ENCODE assay signal across 16 cellular contexts in genomic region chr16:87150359-87151280, GRCh38.
A peak's percentile ranks its signal among the peaks of the same experiment; 100 is the strongest.
DNase-seq lines count a peak whose midpoint lies in the region; ATAC-seq and TF ChIP-seq lines count a peak whose summit lies in the region.
"Had no signal": no experiment of that assay in that cellular context is flagged by ENCODE, and none has a peak within 500 bp of the region (broad histone marks: within the 10 kb centered on the region; RNA-seq: fewer than 3 reads in every experiment).

No MANE protein-coding gene starts in this region.

- WGBS in endodermal cell (ENCODE audit: insufficient coverage in 1 of 2, insufficient read length in 1 of 2), 2 experiments: 71 to 75% methylated on average over 16 to 18 of the region's 18 CpGs

- no TSS peak for BruUV-seq in OCI-LY7 (replicated peaks; lab: Mats Ljungman, UMichigan)

- DNase-seq in HEK293T (ENCODE audit: extremely low spot score): peak; percentile 51
- peak; percentile 3 for DNase-seq in astrocyte of the hippocampus (ENCODE audit: low read depth, low spot score)
- no peak for DNase-seq in endodermal cell
- DNase-seq in osteoblast (ENCODE audit: insufficient read length, low spot score, missing footprints): peak; percentile 83
- no peak for DNase-seq in OCI-LY7 (ENCODE audit: low spot score)
- no peak for DNase-seq in stimulated activated naive CD4-positive, alpha-beta T cell treated with Interleukin-2 at 50 U/mL for 16 hours (lab: John Stamatoyannopoulos, UW)
- DNase-seq in occipital lobe (lab: John Stamatoyannopoulos, UW): no peak
- DNase-seq: CD8-positive, alpha-beta memory T cell; DMS79; NCI-H1694 treated with DMSO at 0.1 percent for 48 hours; NCI-H226; NCI-H524 treated with DMSO at 0.1 percent for 48 hours; SJCRH30 had no signal

- peak overlapping the region; percentile 52 for H3K4me2 ChIP-seq in osteoblast (ENCODE audit: insufficient read depth, low read length)
- no peak overlapping the region for H3K4me2 ChIP-seq in OCI-LY7 (ENCODE audit: low read length)
- H3K4me2 ChIP-seq: A549 had no signal

- CTCF ChIA-PET in HEK293T (lab: Yijun Ruan, JAX): no interaction called here
- CTCF ChIA-PET in OCI-LY7 (lab: Charles Lee; ENCODE audit: unreplicated experiment): no interaction called here

- TF ChIP-seq CTCF in endodermal cell (conservative IDR thresholded peaks at IDR 0.05): no peak
- TF ChIP-seq CTCF in osteoblast (IDR thresholded peaks at IDR 0.05; ENCODE audit: extremely low read depth, low read depth, low read length): no peak
- no peak for TF ChIP-seq CTCF in OCI-LY7 (conservative IDR thresholded peaks at IDR 0.05; ENCODE audit: low read length)

- H3K9me3 Mint-ChIP-seq in endodermal cell: peaks cover 40% of the 10 kb centered on the region

- H3K4me1 ChIP-seq in endodermal cell (ENCODE audit: control insufficient read depth, insufficient read depth, low read length) (no peaks in the 10 kb centered on the region), osteoblast (ENCODE audit: insufficient read depth, low read length) (peaks cover 22% of the 10 kb centered on the region), OCI-LY7 (ENCODE audit: insufficient read depth, low read length, poor library complexity, severe bottlenecking) (no peaks in the 10 kb centered on the region)
- H3K4me1 ChIP-seq: HAP-1, SJCRH30 had no signal

- H3K9me3 ChIP-seq in endodermal cell (ENCODE audit: control insufficient read depth, low read length) (peaks cover 9% of the 10 kb centered on the region), osteoblast (ENCODE audit: low read depth, low read length) (no peaks in the 10 kb centered on the region), OCI-LY7 (ENCODE audit: low read length) (no peaks in the 10 kb centered on the region)
- H3K9me3 ChIP-seq: A549, SJCRH30 had no signal

- ATAC-seq in GM19463 (IDR thresholded peaks at IDR 0.05; ENCODE audit: unreplicated experiment): no peak
- ATAC-seq: A549 had no signal

- no peaks in the 10 kb centered on the region for H3K9me2 ChIP-seq in OCI-LY7 (ENCODE audit: insufficient read depth, low read length)

- peaks cover 7% of the 10 kb centered on the region for H3K27me3 Mint-ChIP-seq in endodermal cell (ENCODE audit: insufficient read depth)

- no peak overlapping the region for H3K4me3 ChIP-seq in endodermal cell (ENCODE audit: low read length)
- H3K4me3 ChIP-seq in osteoblast (ENCODE audit: insufficient read depth, low read length): no peak overlapping the region
- no peak overlapping the region for H3K4me3 ChIP-seq in OCI-LY7 (ENCODE audit: low read depth, low read length, poor library complexity, severe bottlenecking)
- H3K4me3 ChIP-seq: A549, HAP-1, SJCRH30 had no signal

- no peaks in the 10 kb centered on the region for H3K79me2 ChIP-seq in osteoblast (ENCODE audit: insufficient read depth, low read length)
- H3K79me2 ChIP-seq in OCI-LY7 (ENCODE audit: insufficient read depth, low read depth, low read length): no peaks in the 10 kb centered on the region

- POLR2A ChIA-PET in HEK293T (lab: Yijun Ruan, JAX): no interaction called here
- POLR2A ChIA-PET in OCI-LY7 (lab: Charles Lee): no interaction called here

- no peak overlapping the region for H3K4me3 Mint-ChIP-seq in endodermal cell
- H3K4me3 Mint-ChIP-seq: CD8-positive, alpha-beta memory T cell had no signal

- peak overlapping the region; percentile 20 for H2AFZ ChIP-seq in osteoblast (ENCODE audit: low read length)
- H2AFZ ChIP-seq in OCI-LY7 (ENCODE audit: low read length): no peak overlapping the region

- H3K27ac Mint-ChIP-seq in endodermal cell: peak overlapping the region; percentile 11
- H3K27ac Mint-ChIP-seq: CD8-positive, alpha-beta memory T cell had no signal

- intact Hi-C loops in OCI-LY7 (cut with micrococcal nuclease; ENCODE audit: unreplicated experiment): no loop called here

- no peak overlapping the region for H3K9ac ChIP-seq in endodermal cell (ENCODE audit: extremely low read depth, low read length, poor library complexity, severe bottlenecking)

- no peaks in the 10 kb centered on the region for H3K27me3 ChIP-seq in endodermal cell (ENCODE audit: control insufficient read depth, insufficient read depth, low read length, poor library complexity, severe bottlenecking)
- H3K27me3 ChIP-seq in osteoblast (ENCODE audit: insufficient read depth, low read length): no peaks in the 10 kb centered on the region
- H3K27me3 ChIP-seq: SJCRH30 had no signal

- peaks cover 5% of the 10 kb centered on the region for H3K36me3 Mint-ChIP-seq in endodermal cell (ENCODE audit: low read depth)
- H3K36me3 Mint-ChIP-seq: CD8-positive, alpha-beta memory T cell had no signal

- H3K36me3 ChIP-seq in endodermal cell (ENCODE audit: control insufficient read depth, insufficient read depth, low read length): no peaks in the 10 kb centered on the region
- H3K36me3 ChIP-seq in osteoblast (ENCODE audit: insufficient read depth, low read length): no peaks in the 10 kb centered on the region
- H3K36me3 ChIP-seq in OCI-LY7 (ENCODE audit: insufficient read depth, low read length): no peaks in the 10 kb centered on the region
- H3K36me3 ChIP-seq: HAP-1, SJCRH30 had no signal

- H3K27ac ChIP-seq in endodermal cell (ENCODE audit: low read depth, low read length) (no peak overlapping the region), osteoblast (ENCODE audit: low read depth, low read length) (no peak overlapping the region), OCI-LY7 (ENCODE audit: low read depth, low read length, poor library complexity, severe bottlenecking) (no peak overlapping the region)
- H3K27ac ChIP-seq: A549, SJCRH30 had no signal

- H4K20me1 ChIP-seq in osteoblast (ENCODE audit: insufficient read depth, low read length): no peaks in the 10 kb centered on the region
- no peaks in the 10 kb centered on the region for H4K20me1 ChIP-seq in OCI-LY7 (ENCODE audit: insufficient read depth, low read length)

- H3K4me1 Mint-ChIP-seq in endodermal cell: peaks cover 11% of the 10 kb centered on the region
- H3K4me1 Mint-ChIP-seq: CD8-positive, alpha-beta memory T cell had no signal

TF ChIP-seq in HEK293T, 16 proteins besides CTCF, POLR2A, EP300 and RAD21:
- TF ChIP-seq FOXA1 (IDR thresholded peaks at IDR 0.05) (no peak), L3MBTL2 (conservative IDR thresholded peaks at IDR 0.05) (peak; percentile 34; the same call in 1 of the 2 replicates)

Comparison
In these comparisons a context has a peak if more than half of its experiments do, and no peak if none do; other contexts are left out.
1. DNase-seq: peak in HEK293T (single experiment), astrocyte of the hippocampus (single experiment) and osteoblast (single experiment); none in endodermal cell (single experiment), OCI-LY7 (single experiment), stimulated activated naive CD4-positive, alpha-beta T cell treated with Interleukin-2 at 50 U/mL for 16 hours (single experiment) and occipital lobe (single experiment).